In genomic region chr11:108063410-108063809, GRCh38 we compare ENCODE assay signal across 20 cellular contexts. TPM values are rescaled to one million over a fixed set of nuclear protein-coding genes. Genes with fewer than 3 reads are reported as not detected.
A peak's percentile ranks its signal among the peaks of the same experiment; 100 is the strongest.
DNase-seq lines count a peak whose midpoint lies in the region; ATAC-seq, FAIRE-seq and TF ChIP-seq lines count a peak whose summit lies in the region.
"Had no signal": no experiment of that assay in that cellular context is flagged by ENCODE, and none has a peak within 500 bp of the region (broad histone marks: within the 10 kb centered on the region; RNA-seq: fewer than 3 reads in every experiment).

No MANE protein-coding gene starts in this region.

- FAIRE-seq in G401.6 (lab: Jason Lieb, UNC) (peak; percentile 63), frontal cortex (lab: Jason Lieb, UNC) (peak; percentile 62)
- FAIRE-seq: A549, D721Med, GM12878, GM18507 had no signal

- DNase-seq in central memory CD8-positive, alpha-beta T cell (ENCODE audit: low spot score in 2 of 2) = no peak
- DNase-seq in frontal cortex (ENCODE audit: low spot score in 2 of 2) = no peak
- DNase-seq in activated CD4-positive, alpha-beta T cell treated with anti-CD3 and anti-CD28 coated beads, Interleukin-2, amount 50 U/mL, for 48 hours = no peak
- DNase-seq in NCI-H748 treated with DMSO at 0.1 percent for 48 hours (lab: John Stamatoyannopoulos, UW) = no peak
- no peak for DNase-seq in mesothelial cell of epicardium (ENCODE audit: low spot score in 2 of 2, unreplicated experiment in 2 of 2)
- DNase-seq in erythroblast (lab: John Stamatoyannopoulos, UW) = no peak
- DNase-seq: 8988T; AML-193; Caco-2; Calu3; CD4-positive, alpha-beta T cell; CD8-positive, alpha-beta T cell; DMS79 treated with DMSO at 0.1 percent for 48 hours; GDM1 had no signal

- peaks cover 28% of the 10 kb centered on the region for H3K36me3 Mint-ChIP-seq in central memory CD8-positive, alpha-beta T cell (ENCODE audit: insufficient read depth)
- H3K36me3 Mint-ChIP-seq in mesothelial cell of epicardium = peaks cover 44% of the 10 kb centered on the region

- H3K4me3 Mint-ChIP-seq in central memory CD8-positive, alpha-beta T cell = no peak overlapping the region
- no peak overlapping the region for H3K4me3 Mint-ChIP-seq in mesothelial cell of epicardium
- H3K4me3 Mint-ChIP-seq: B cell; CD4-positive, alpha-beta T cell; CD8-positive, alpha-beta T cell had no signal

- H3K27me3 Mint-ChIP-seq in central memory CD8-positive, alpha-beta T cell = no peaks in the 10 kb centered on the region
- no peaks in the 10 kb centered on the region for H3K27me3 Mint-ChIP-seq in mesothelial cell of epicardium (ENCODE audit: low read depth)
- H3K27me3 Mint-ChIP-seq: B cell; CD4-positive, alpha-beta T cell had no signal

- no peaks in the 10 kb centered on the region for H3K9me3 Mint-ChIP-seq in central memory CD8-positive, alpha-beta T cell
- peaks cover 11% of the 10 kb centered on the region for H3K9me3 Mint-ChIP-seq in mesothelial cell of epicardium
- H3K9me3 Mint-ChIP-seq: CD4-positive, alpha-beta T cell; CD8-positive, alpha-beta T cell had no signal

- no peak for TF ChIP-seq POLR2A in erythroblast (IDR thresholded peaks at IDR 0.05; ENCODE audit: low read length)

- peaks cover 10% of the 10 kb centered on the region for H3K4me1 Mint-ChIP-seq in central memory CD8-positive, alpha-beta T cell
- peaks cover 1% of the 10 kb centered on the region for H3K4me1 Mint-ChIP-seq in mesothelial cell of epicardium
- H3K4me1 Mint-ChIP-seq: B cell had no signal

- no peak for ATAC-seq in central memory CD8-positive, alpha-beta T cell (replicated peaks; ENCODE audit: extremely low read depth, poor library complexity, severe bottlenecking)
- ATAC-seq: A549; CD8-positive, alpha-beta T cell; GM12878 had no signal

- no peak for TF ChIP-seq CTCF in mesothelial cell of epicardium (IDR thresholded peaks at IDR 0.05; ENCODE audit: unreplicated experiment)

- peak overlapping the region; percentile 56 for H3K27ac Mint-ChIP-seq in central memory CD8-positive, alpha-beta T cell (ENCODE audit: low read depth)
- H3K27ac Mint-ChIP-seq in mesothelial cell of epicardium = no peak overlapping the region
- H3K27ac Mint-ChIP-seq: B cell; CD4-positive, alpha-beta T cell; CD8-positive, alpha-beta T cell had no signal

RNA-seq across cellular contexts. Expression of gene CUL5, which starts 54.7 kb away (rescaled TPM):
- total RNA-seq in frontal cortex = 117 TPM
- 51.7 to 52.6 TPM (median 51.8 TPM) in 3 replicates for total RNA-seq in mesothelial cell of epicardium

RNA-seq across cellular contexts. Expression of gene ACAT1, which starts 58.0 kb away (rescaled TPM):
- 115 TPM for total RNA-seq in frontal cortex
- total RNA-seq in mesothelial cell of epicardium = 27.2 to 33.2 TPM (median 32.2 TPM) in 3 replicates
